In the genomic region with DNA sequence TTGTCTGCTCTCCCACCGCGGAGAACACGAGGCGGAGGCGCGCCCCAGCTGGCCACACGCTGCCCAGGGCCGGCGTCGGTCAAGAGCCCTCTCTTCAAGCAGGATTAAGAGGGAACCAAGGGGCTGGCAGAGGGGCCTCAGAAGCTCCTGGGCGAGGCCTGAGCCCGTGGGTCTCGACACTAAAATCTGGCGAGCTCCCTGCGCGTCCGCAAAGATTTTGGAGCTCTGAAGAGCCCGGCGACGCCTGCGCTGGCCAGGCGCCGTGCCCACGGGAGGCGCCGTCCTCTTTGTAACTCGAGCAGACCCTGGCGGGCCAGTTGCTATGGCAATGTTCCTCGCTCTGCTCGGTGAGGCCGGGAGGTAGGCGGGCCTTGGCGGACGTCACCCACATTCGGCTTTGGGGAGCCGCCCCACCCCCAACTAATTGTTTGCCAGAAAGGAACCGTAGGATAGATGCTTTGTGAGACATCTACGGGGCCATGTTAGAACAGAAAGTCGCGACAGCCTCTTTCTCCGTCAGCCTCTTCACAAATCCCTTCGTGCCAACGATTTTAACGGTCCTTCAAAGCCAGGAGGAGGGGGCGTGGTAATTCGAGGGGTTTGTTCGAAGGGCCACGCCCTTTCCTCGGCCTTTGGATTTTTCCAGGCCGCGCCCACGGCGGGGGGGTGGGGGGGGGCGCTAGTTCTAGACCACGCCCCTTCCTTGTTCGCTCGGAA, we compare ENCODE assay signal across 8 cellular contexts. TPM values are rescaled to one million over a fixed set of nuclear protein-coding genes. Genes with fewer than 3 reads are reported as not detected.
DNase-seq lines count a peak whose midpoint lies in the region; ATAC-seq lines count a peak whose summit lies in the region.

No MANE protein-coding gene starts in this region.

- no peaks in the 10 kb centered on the region for H3K27me3 Mint-ChIP-seq in CD4-positive, CD25-positive, alpha-beta regulatory T cell
- H3K27me3 Mint-ChIP-seq in activated CD8-positive, alpha-beta T cell treated with anti-CD3 and anti-CD28 coated beads, Interleukin-2, amount 10 ng/mL, durations not matched to agents 7 days and 5 days (ENCODE audit: low read depth) = no peaks in the 10 kb centered on the region

- peaks cover 17 to 39% (median 30%) of the 10 kb centered on the region in 4 donors for H3K4me1 Mint-ChIP-seq in CD4-positive, CD25-positive, alpha-beta regulatory T cell
- H3K4me1 Mint-ChIP-seq in activated CD8-positive, alpha-beta T cell treated with anti-CD3 and anti-CD28 coated beads, Interleukin-2, amount 10 ng/mL, durations not matched to agents 7 days and 5 days (ENCODE audit: low read depth) = peaks cover 36% of the 10 kb centered on the region

- peak overlapping the region; percentile 82 for H3K4me3 ChIP-seq in CD4-positive, CD25-positive, alpha-beta regulatory T cell (ENCODE audit: low read depth, low read length)
- peak overlapping the region; percentile 87 for H3K4me3 ChIP-seq in ectodermal cell (ENCODE audit: insufficient read depth, low read depth, low read length)

- peak overlapping the region; percentile 99 for H3K27ac ChIP-seq in CD4-positive, CD25-positive, alpha-beta regulatory T cell (ENCODE audit: insufficient read depth, low read length, poor library complexity, severe bottlenecking)
- H3K27ac ChIP-seq in ectodermal cell (ENCODE audit: insufficient read depth, low read depth, low read length, poor library complexity, severe bottlenecking) = peak overlapping the region; percentile 99

- H3K4me1 ChIP-seq in CD4-positive, CD25-positive, alpha-beta regulatory T cell (ENCODE audit: control insufficient read depth, insufficient read depth, low read length, poor library complexity, severe bottlenecking) = peaks cover 47% of the 10 kb centered on the region
- H3K4me1 ChIP-seq in ectodermal cell (ENCODE audit: control insufficient read depth, insufficient read depth, low read length) = peaks cover 3% of the 10 kb centered on the region

- peak; percentile 86 to 90 (median 87) for DNase-seq in CD4-positive, CD25-positive, alpha-beta regulatory T cell
- DNase-seq in NCI-H82 (lab: John Stamatoyannopoulos, UW) = peak; percentile 97
- peak; percentile 88 for DNase-seq in activated CD8-positive, alpha-beta T cell treated with anti-CD3 and anti-CD28 coated beads, Interleukin-2, amount 10 ng/mL, durations not matched to agents 7 days and 5 days
- peak; percentile 96 to 98 for DNase-seq in lung microvascular endothelial cell (ENCODE audit: low read depth in 2 of 2)
- DNase-seq in stimulated activated CD4-positive, alpha-beta T cell treated with anti-CD3 and anti-CD28 coated beads, TNF-alpha, amount 100 ng/mL, for 4 hours (ENCODE audit: low read depth in 3 of 3) = peak; percentile 64 to 73 (median 69)

- peak; percentile 47 to 52 for ATAC-seq in CD4-positive, CD25-positive, alpha-beta regulatory T cell (ENCODE audit: low read depth in 2 of 2)
- ATAC-seq in GM19397 (IDR thresholded peaks at IDR 0.05; ENCODE audit: unreplicated experiment) (peak; percentile 57), HG03565 (IDR thresholded peaks at IDR 0.05; ENCODE audit: unreplicated experiment) (peak; percentile 52)
- peak; percentile 69 for ATAC-seq in activated CD8-positive, alpha-beta T cell treated with anti-CD3 and anti-CD28 coated beads, Interleukin-2, amount 10 ng/mL, durations not matched to agents 7 days and 5 days

- WGBS in ectodermal cell, 2 experiments = 0 to 1% methylated on average over 56 to 57 of the region's 57 CpGs

- POLR2A ChIA-PET in activated CD8-positive, alpha-beta T cell treated with anti-CD3 and anti-CD28 coated beads, Interleukin-2, amount 10 ng/mL, durations not matched to agents 7 days and 5 days (lab: Charles Lee) = interaction anchor here (0.6 to 1.7 kb wide), 8 partner anchors 28 to 102 kb away, joined by 3 to 6 read pairs (median 4); no protein-coding TSS in a partner anchor

- H3K9me3 Mint-ChIP-seq in CD4-positive, CD25-positive, alpha-beta regulatory T cell = no peaks in the 10 kb centered on the region
- H3K9me3 Mint-ChIP-seq in activated CD8-positive, alpha-beta T cell treated with anti-CD3 and anti-CD28 coated beads, Interleukin-2, amount 10 ng/mL, durations not matched to agents 7 days and 5 days (ENCODE audit: insufficient read depth) = no peaks in the 10 kb centered on the region

- H3K36me3 Mint-ChIP-seq in CD4-positive, CD25-positive, alpha-beta regulatory T cell = peaks cover 7% of the 10 kb centered on the region
- H3K36me3 Mint-ChIP-seq in activated CD8-positive, alpha-beta T cell treated with anti-CD3 and anti-CD28 coated beads, Interleukin-2, amount 10 ng/mL, durations not matched to agents 7 days and 5 days (ENCODE audit: low read depth) = peaks cover 24% of the 10 kb centered on the region

- H3K36me3 ChIP-seq in CD4-positive, CD25-positive, alpha-beta regulatory T cell (ENCODE audit: control insufficient read depth, insufficient read depth, low read length) = peaks cover 2% of the 10 kb centered on the region
- no peaks in the 10 kb centered on the region for H3K36me3 ChIP-seq in ectodermal cell (ENCODE audit: control insufficient read depth, insufficient read depth, low read length)

- H3K4me3 Mint-ChIP-seq in CD4-positive, CD25-positive, alpha-beta regulatory T cell = peak overlapping the region; percentile 92 to 96 (median 94)
- H3K4me3 Mint-ChIP-seq in activated CD8-positive, alpha-beta T cell treated with anti-CD3 and anti-CD28 coated beads, Interleukin-2, amount 10 ng/mL, durations not matched to agents 7 days and 5 days = peak overlapping the region; percentile 81

- CTCF ChIA-PET in activated CD8-positive, alpha-beta T cell treated with anti-CD3 and anti-CD28 coated beads, Interleukin-2, amount 10 ng/mL, durations not matched to agents 7 days and 5 days (lab: Charles Lee) = interaction anchor here (1.2 to 1.7 kb wide), 2 partner anchors 11 to 207 kb away, joined by 4 to 7 read pairs; no protein-coding TSS in a partner anchor

- H3K9me3 ChIP-seq in CD4-positive, CD25-positive, alpha-beta regulatory T cell (ENCODE audit: control insufficient read depth in 2 of 2, low read length in 2 of 2) = no peaks in the 10 kb centered on the region
- no peaks in the 10 kb centered on the region for H3K9me3 ChIP-seq in ectodermal cell (ENCODE audit: control insufficient read depth, low read length)

- H3K27me3 ChIP-seq in CD4-positive, CD25-positive, alpha-beta regulatory T cell (ENCODE audit: control insufficient read depth, insufficient read depth, low read length) = no peaks in the 10 kb centered on the region
- H3K27me3 ChIP-seq in ectodermal cell (ENCODE audit: control insufficient read depth, insufficient read depth, low read length, poor library complexity, severe bottlenecking) = no peaks in the 10 kb centered on the region

- peak overlapping the region; percentile 97 to 100 (median 98) for H3K27ac Mint-ChIP-seq in CD4-positive, CD25-positive, alpha-beta regulatory T cell
- H3K27ac Mint-ChIP-seq in activated CD8-positive, alpha-beta T cell treated with anti-CD3 and anti-CD28 coated beads, Interleukin-2, amount 10 ng/mL, durations not matched to agents 7 days and 5 days = peak overlapping the region; percentile 100

RNA-seq across cellular contexts. Expression of a gene that starts 0.7 kb away (rescaled TPM):
- 121 TPM for total RNA-seq in CD4-positive, CD25-positive, alpha-beta regulatory T cell
- polyA plus RNA-seq in CD4-positive, CD25-positive, alpha-beta regulatory T cell = 100 to 1,000 TPM; 173 to 199 (median 184) TPM
- total RNA-seq in activated CD8-positive, alpha-beta T cell treated with anti-CD3 and anti-CD28 coated beads, Interleukin-2, amount 10 ng/mL, durations not matched to agents 7 days and 5 days = 10 to 100 TPM; 67.4 to 68.4 TPM
- polyA plus RNA-seq in ectodermal cell (2013, experiment 1 of 4) = 66.2 TPM
- polyA plus RNA-seq in ectodermal cell (2013, experiment 2 of 4) = 64.2 TPM
- 57.2 TPM for polyA plus RNA-seq in ectodermal cell (2013, experiment 3 of 4)
- polyA plus RNA-seq in ectodermal cell (2013, experiment 4 of 4) = 60.5 TPM
- total RNA-seq in lung microvascular endothelial cell = 73.7 and 104 TPM in 2 replicates

RNA-seq across cellular contexts. Expression of a gene that starts 7.3 kb away (rescaled TPM):
- 4.0 TPM for total RNA-seq in CD4-positive, CD25-positive, alpha-beta regulatory T cell
- polyA plus RNA-seq in CD4-positive, CD25-positive, alpha-beta regulatory T cell = under 1 TPM in 2 of 4 donors, not detected in 2; 0.21 to 0.40 TPM
- not detected for total RNA-seq in activated CD8-positive, alpha-beta T cell treated with anti-CD3 and anti-CD28 coated beads, Interleukin-2, amount 10 ng/mL, durations not matched to agents 7 days and 5 days
- polyA plus RNA-seq in ectodermal cell (2013, experiment 1 of 4) = 12.5 TPM
- polyA plus RNA-seq in ectodermal cell (2013, experiment 2 of 4) = 11.7 TPM
- polyA plus RNA-seq in ectodermal cell (2013, experiment 3 of 4) = 14.4 TPM
- 14.0 TPM for polyA plus RNA-seq in ectodermal cell (2013, experiment 4 of 4)
- 5.9 and 15.3 TPM in 2 replicates for total RNA-seq in lung microvascular endothelial cell

Comparison
In these comparisons a context has a peak if more than half of its experiments do, and no peak if none do; other contexts are left out.
1. Peak in every context shown above with its lines: DNase-seq, ATAC-seq, H3K4me3 ChIP-seq and H3K27ac ChIP-seq.